Comparison of ENCODE assay signal across 9 cellular contexts in the genomic region with DNA sequence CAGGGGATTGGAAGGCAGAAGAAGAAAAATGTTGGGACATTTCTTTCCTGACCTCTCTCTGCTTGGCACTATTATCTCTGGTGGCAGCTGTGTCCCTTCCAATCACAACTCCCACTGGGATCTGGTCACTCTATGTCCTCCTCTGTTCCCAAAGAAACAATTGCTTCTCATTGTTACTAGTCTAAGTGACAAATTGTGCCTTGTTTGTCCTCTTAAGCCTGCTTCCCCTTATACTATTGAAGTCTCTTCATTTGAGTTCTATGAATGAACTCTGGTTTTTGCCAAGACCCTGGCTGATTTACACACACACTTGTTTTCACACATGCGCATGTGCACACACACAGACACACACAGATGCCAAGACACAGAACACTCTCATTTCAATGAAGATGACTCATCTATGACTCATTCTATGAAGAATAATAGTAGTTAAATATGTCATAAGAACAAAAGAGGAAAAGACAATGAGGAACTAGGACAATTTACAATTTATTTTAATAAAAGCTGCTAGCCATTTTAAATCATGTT.
DNase-seq lines count a peak whose midpoint lies in the region; ATAC-seq and TF ChIP-seq lines count a peak whose summit lies in the region.
"Had no signal": no experiment of that assay in that cellular context is flagged by ENCODE, and none has a peak within 500 bp of the region (broad histone marks: within the 10 kb centered on the region; RNA-seq: fewer than 3 reads in every experiment).

No MANE protein-coding gene starts in this region.

- intact Hi-C loops in PC-3 (cut with micrococcal nuclease) = no loop called here

- ATAC-seq in PC-3 (peak; percentile 62), foreskin keratinocyte (peak; percentile 72)

- no peaks in the 10 kb centered on the region for H3K36me3 ChIP-seq in GM23248 (ENCODE audit: low read depth)
- no peaks in the 10 kb centered on the region for H3K36me3 ChIP-seq in PC-3 (ENCODE audit: low read depth, low read length)
- H3K36me3 ChIP-seq in hepatocyte (replicated peaks; ENCODE audit: insufficient read depth, low read depth) = no peaks in the 10 kb centered on the region

- DNase-seq in AG20443 (ENCODE audit: low spot score) (peak; percentile 33), GM23248 (peak; percentile 79), PC-3 (peak; percentile 75), foreskin keratinocyte (peak; percentile 37 to 63), KG1 (lab: John Stamatoyannopoulos, UW) (no peak), GM13977 (ENCODE audit: low spot score) (no peak), NCI-H1092 treated with DMSO at 0.1 percent for 48 hours (lab: John Stamatoyannopoulos, UW) (no peak), hepatocyte (ENCODE audit: low spot score) (no peak)
- DNase-seq: NCI-H69 had no signal

- H3K9me3 ChIP-seq in GM23248 (ENCODE audit: low read depth) (no peaks in the 10 kb centered on the region), PC-3 (ENCODE audit: low read length) (no peaks in the 10 kb centered on the region), hepatocyte (ENCODE audit: low read depth) (no peaks in the 10 kb centered on the region)

- TF ChIP-seq CTCF in PC-3 (conservative IDR thresholded peaks at IDR 0.05; ENCODE audit: low read depth, low read length) = no peak
- TF ChIP-seq CTCF in foreskin keratinocyte (conservative IDR thresholded peaks at IDR 0.05) = no peak
- TF ChIP-seq CTCF in GM13977 (IDR thresholded peaks at IDR 0.05; ENCODE audit: extremely low read depth, insufficient read depth, missing control alignments) = no peak
- TF ChIP-seq CTCF in hepatocyte (IDR thresholded peaks at IDR 0.05; ENCODE audit: poor library complexity) = no peak

- no peaks in the 10 kb centered on the region for H3F3A ChIP-seq in GM23248 (ENCODE audit: insufficient read depth)
- H3F3A ChIP-seq in PC-3 (ENCODE audit: low read length, unreplicated experiment) = no peaks in the 10 kb centered on the region

- POLR2A ChIA-PET in PC-3 (lab: Charles Lee; ENCODE audit: unreplicated experiment) = no interaction called here

- no peak overlapping the region for H2AFZ ChIP-seq in GM23248
- no peak overlapping the region for H2AFZ ChIP-seq in PC-3 (ENCODE audit: low read length)
- H2AFZ ChIP-seq in hepatocyte = no peak overlapping the region

- H4K20me1 ChIP-seq in GM23248 (ENCODE audit: insufficient read depth) (no peaks in the 10 kb centered on the region), PC-3 (ENCODE audit: low read length) (no peaks in the 10 kb centered on the region), hepatocyte (ENCODE audit: insufficient read depth, poor library complexity, severe bottlenecking) (no peaks in the 10 kb centered on the region)

- H3K4me2 ChIP-seq in GM23248 (ENCODE audit: unreplicated experiment) (no peak overlapping the region), PC-3 (ENCODE audit: low read length) (no peak overlapping the region), hepatocyte (no peak overlapping the region)

- no TSS peak for BruUV-seq in PC-3 (replicated peaks; lab: Mats Ljungman, UMichigan)

- WGBS in GM23248 (ENCODE audit: low coverage in 1 of 2, low lambda C conversion rate in 2 of 2, missing lambda C conversion rate in 2 of 2), 2 experiments = 7 to 17% methylated on average over 1 of the region's 1 CpG
- 96% methylated on average over 1 of the region's 1 CpG for WGBS in hepatocyte (ENCODE audit: low lambda C conversion rate, missing lambda C conversion rate)

- CTCF ChIA-PET in PC-3 (lab: Charles Lee) = no interaction called here

- no peaks in the 10 kb centered on the region for H3K9me2 ChIP-seq in GM23248 (ENCODE audit: insufficient read depth)
- H3K9me2 ChIP-seq in PC-3 (replicated peaks; ENCODE audit: low read length) = no peaks in the 10 kb centered on the region
- no peaks in the 10 kb centered on the region for H3K9me2 ChIP-seq in hepatocyte (replicated peaks; ENCODE audit: insufficient read depth)

- H3K27me3 ChIP-seq in GM23248 (replicated peaks; ENCODE audit: insufficient read depth) (no peaks in the 10 kb centered on the region), PC-3 (ENCODE audit: low read length) (no peaks in the 10 kb centered on the region), foreskin keratinocyte (no peaks in the 10 kb centered on the region), hepatocyte (no peaks in the 10 kb centered on the region)

- no peak overlapping the region for H3K27ac ChIP-seq in GM23248
- H3K27ac ChIP-seq in PC-3 (ENCODE audit: low read length) = no peak overlapping the region
- H3K27ac ChIP-seq in foreskin keratinocyte = no peak overlapping the region
- no peak overlapping the region for H3K27ac ChIP-seq in hepatocyte

- H3K4me1 ChIP-seq in GM23248 (ENCODE audit: insufficient read depth) (no peaks in the 10 kb centered on the region; the same call in 1 of the 2 replicates), PC-3 (ENCODE audit: insufficient read depth, low read length) (peaks cover 7% of the 10 kb centered on the region), foreskin keratinocyte (no peaks in the 10 kb centered on the region), hepatocyte (ENCODE audit: insufficient read depth) (no peaks in the 10 kb centered on the region)

- H3K79me2 ChIP-seq in GM23248 (ENCODE audit: insufficient read depth) = no peaks in the 10 kb centered on the region
- no peaks in the 10 kb centered on the region for H3K79me2 ChIP-seq in PC-3 (ENCODE audit: low read length)
- no peaks in the 10 kb centered on the region for H3K79me2 ChIP-seq in hepatocyte

- no peak overlapping the region for H3K4me3 ChIP-seq in GM23248
- no peak overlapping the region for H3K4me3 ChIP-seq in PC-3 (ENCODE audit: low read length)
- no peak overlapping the region for H3K4me3 ChIP-seq in hepatocyte

- H3K9ac ChIP-seq in GM23248 = no peak overlapping the region
- H3K9ac ChIP-seq in PC-3 (ENCODE audit: low read length) = no peak overlapping the region

- in situ Hi-C loops in GM23248 (cut with MboI) (no loop called here), GM13977 (cut with MboI; ENCODE audit: low pct_unique_long_range_greater_than_20kb, low sequenced_read_pairs, unreplicated experiment) (no loop called here)

Comparison
In these comparisons a context has a peak if more than half of its experiments do, and no peak if none do; other contexts are left out.
1. DNase-seq: peak in AG20443 (single experiment), GM23248 (single experiment), PC-3 (single experiment) and foreskin keratinocyte (2 of 2); none in KG1 (single experiment), GM13977 (single experiment), NCI-H1092 treated with DMSO at 0.1 percent for 48 hours (single experiment) and hepatocyte (single experiment).